3 cellular contexts compared by ENCODE assay signal in the genomic region with DNA sequence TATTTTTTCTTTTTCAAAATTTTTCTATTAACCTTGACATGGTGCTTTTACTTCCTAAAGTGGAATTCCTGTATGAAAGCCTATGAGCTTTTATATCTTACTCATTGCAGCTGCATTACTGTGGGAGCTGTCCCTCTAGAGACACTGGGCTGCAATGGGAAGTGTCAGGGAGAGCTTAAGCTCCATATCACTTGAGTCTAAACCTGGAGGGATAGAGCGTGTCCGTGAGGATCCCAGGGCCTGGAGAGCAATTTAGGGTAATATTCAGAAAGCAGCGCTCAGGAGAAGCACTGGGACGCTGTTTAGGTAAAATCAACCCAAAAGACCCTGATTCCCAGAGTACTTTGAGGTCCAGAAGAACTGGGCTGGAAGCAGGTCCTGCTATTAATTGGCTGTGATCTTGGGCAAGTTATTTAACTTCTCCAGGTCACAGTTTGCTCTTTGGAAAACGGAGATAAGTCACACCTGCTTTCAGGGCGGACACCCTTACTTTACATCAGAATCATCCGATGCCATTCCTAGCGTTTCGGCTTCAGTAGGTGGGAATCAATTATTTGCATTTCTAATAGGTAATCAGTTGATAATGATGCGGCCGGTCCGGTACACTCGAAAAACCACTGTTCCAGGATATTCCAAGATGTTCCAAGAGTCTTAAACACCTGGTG.
TF ChIP-seq lines count a peak whose summit lies in the region.

No MANE protein-coding gene starts in this region.

TF ChIP-seq in A549, 52 proteins besides CTCF, POLR2A, EP300 and RAD21:
- no peak for TF ChIP-seq MAZ (IDR thresholded peaks at IDR 0.05; ENCODE audit: borderline replicate concordance, low read depth, low read length)

TF ChIP-seq in HCT116, 20 proteins besides CTCF, POLR2A, EP300 and RAD21:
- TF ChIP-seq SIN3A (IDR thresholded peaks at IDR 0.05; ENCODE audit: low read depth) (no peak), EZH2phosphoT487 (IDR thresholded peaks at IDR 0.05; ENCODE audit: borderline replicate concordance) (no peak), EGR1 (IDR thresholded peaks at IDR 0.05; ENCODE audit: low read depth) (no peak), ELF1 (IDR thresholded peaks at IDR 0.05; ENCODE audit: borderline replicate concordance, low read depth) (no peak), POLR2AphosphoS5 (IDR thresholded peaks at IDR 0.05; ENCODE audit: low read depth, low read length) (no peak)
- TF ChIP-seq, protein P1, sequence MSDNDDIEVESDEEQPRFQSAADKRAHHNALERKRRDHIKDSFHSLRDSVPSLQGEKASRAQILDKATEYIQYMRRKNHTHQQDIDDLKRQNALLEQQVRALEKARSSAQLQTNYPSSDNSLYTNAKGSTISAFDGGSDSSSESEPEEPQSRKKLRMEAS (IDR thresholded peaks at IDR 0.05) = no peak
TF ChIP-seq in HCT116: peak in this region for 0.

TF ChIP-seq in GM12878, 131 proteins besides CTCF, POLR2A, EP300 and RAD21:
- TF ChIP-seq NRF1 (conservative IDR thresholded peaks at IDR 0.05; ENCODE audit: low read depth, low read length) (no peak), KAT2A (conservative IDR thresholded peaks at IDR 0.05; ENCODE audit: control insufficient read depth, low read depth, low read length) (no peak), SIN3A (IDR thresholded peaks at IDR 0.05; ENCODE audit: low read depth, low read length) (no peak), ZBED1 (IDR thresholded peaks at IDR 0.05; ENCODE audit: borderline replicate concordance) (no peak), DPF2 (IDR thresholded peaks at IDR 0.05) (no peak), YY1 (IDR thresholded peaks at IDR 0.05; ENCODE audit: low read depth, low read length) (no peak), BACH1 (IDR thresholded peaks at IDR 0.05; ENCODE audit: borderline replicate concordance) (no peak)
- TF ChIP-seq, protein P2, sequence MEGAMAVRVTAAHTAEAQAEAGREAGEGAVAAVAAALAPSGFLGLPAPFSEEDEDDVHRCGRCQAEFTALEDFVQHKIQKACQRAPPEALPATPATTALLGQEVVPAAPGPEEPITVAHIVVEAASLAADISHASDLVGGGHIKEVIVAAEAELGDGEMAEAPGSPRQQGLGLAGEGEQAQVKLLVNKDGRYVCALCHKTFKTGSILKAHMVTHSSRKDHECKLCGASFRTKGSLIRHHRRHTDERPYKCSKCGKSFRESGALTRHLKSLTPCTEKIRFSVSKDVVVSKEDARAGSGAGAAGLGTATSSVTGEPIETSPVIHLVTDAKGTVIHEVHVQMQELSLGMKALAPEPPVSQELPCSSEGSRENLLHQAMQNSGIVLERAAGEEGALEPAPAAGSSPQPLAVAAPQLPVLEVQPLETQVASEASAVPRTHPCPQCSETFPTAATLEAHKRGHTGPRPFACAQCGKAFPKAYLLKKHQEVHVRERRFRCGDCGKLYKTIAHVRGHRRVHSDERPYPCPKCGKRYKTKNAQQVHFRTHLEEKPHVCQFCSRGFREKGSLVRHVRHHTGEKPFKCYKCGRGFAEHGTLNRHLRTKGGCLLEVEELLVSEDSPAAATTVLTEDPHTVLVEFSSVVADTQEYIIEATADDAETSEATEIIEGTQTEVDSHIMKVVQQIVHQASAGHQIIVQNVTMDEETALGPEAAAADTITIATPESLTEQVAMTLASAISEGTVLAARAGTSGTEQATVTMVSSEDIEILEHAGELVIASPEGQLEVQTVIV (IDR thresholded peaks at IDR 0.05; ENCODE audit: borderline replicate concordance, partially characterized antibody) = no peak
- TF ChIP-seq, protein P3, sequence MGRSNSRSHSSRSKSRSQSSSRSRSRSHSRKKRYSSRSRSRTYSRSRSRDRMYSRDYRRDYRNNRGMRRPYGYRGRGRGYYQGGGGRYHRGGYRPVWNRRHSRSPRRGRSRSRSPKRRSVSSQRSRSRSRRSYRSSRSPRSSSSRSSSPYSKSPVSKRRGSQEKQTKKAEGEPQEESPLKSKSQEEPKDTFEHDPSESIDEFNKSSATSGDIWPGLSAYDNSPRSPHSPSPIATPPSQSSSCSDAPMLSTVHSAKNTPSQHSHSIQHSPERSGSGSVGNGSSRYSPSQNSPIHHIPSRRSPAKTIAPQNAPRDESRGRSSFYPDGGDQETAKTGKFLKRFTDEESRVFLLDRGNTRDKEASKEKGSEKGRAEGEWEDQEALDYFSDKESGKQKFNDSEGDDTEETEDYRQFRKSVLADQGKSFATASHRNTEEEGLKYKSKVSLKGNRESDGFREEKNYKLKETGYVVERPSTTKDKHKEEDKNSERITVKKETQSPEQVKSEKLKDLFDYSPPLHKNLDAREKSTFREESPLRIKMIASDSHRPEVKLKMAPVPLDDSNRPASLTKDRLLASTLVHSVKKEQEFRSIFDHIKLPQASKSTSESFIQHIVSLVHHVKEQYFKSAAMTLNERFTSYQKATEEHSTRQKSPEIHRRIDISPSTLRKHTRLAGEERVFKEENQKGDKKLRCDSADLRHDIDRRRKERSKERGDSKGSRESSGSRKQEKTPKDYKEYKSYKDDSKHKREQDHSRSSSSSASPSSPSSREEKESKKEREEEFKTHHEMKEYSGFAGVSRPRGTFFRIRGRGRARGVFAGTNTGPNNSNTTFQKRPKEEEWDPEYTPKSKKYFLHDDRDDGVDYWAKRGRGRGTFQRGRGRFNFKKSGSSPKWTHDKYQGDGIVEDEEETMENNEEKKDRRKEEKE (IDR thresholded peaks at IDR 0.05) = no peak
